ENCODE assay signal across 8 cellular contexts in genomic region chr2:108534577-108535379, GRCh38. TPM values are rescaled to one million over a fixed set of nuclear protein-coding genes. Genes with fewer than 3 reads are reported as not detected.
A peak's percentile ranks its signal among the peaks of the same experiment; 100 is the strongest.
DNase-seq lines count a peak whose midpoint lies in the region; ATAC-seq and TF ChIP-seq lines count a peak whose summit lies in the region.

No MANE protein-coding gene starts in this region.

- H3K4me3 ChIP-seq in ACC112 (ENCODE audit: low read depth, low read length) = peak overlapping the region; percentile 80
- H3K4me3 ChIP-seq in neuron (ENCODE audit: low read length) = peak overlapping the region; percentile 87
- H3K4me3 ChIP-seq in transverse colon = peak overlapping the region; percentile 69 to 93 (median 78)

- peak; percentile 77 for DNase-seq in NCI-H82 (lab: John Stamatoyannopoulos, UW)
- DNase-seq in activated T-cell treated with anti-CD3 and anti-CD28 coated beads, Interleukin-2, amount 50 U/mL, for 72 hours = no peak
- DNase-seq in foreskin keratinocyte = peak in 1 of 2 donors; percentile 47
- peak; percentile 47 for DNase-seq in transverse colon

- H3K27me3 ChIP-seq in ACC112 (ENCODE audit: insufficient read depth, low read length) (no peaks in the 10 kb centered on the region), foreskin keratinocyte (no peaks in the 10 kb centered on the region), neuron (ENCODE audit: insufficient read depth, low read length) (no peaks in the 10 kb centered on the region), transverse colon (no peaks in the 10 kb centered on the region)

- H3K36me3 ChIP-seq in ACC112 (ENCODE audit: insufficient read depth, low read length) = no peaks in the 10 kb centered on the region
- no peaks in the 10 kb centered on the region for H3K36me3 ChIP-seq in neuron (ENCODE audit: insufficient read depth, low read length)
- H3K36me3 ChIP-seq in transverse colon = no peaks in the 10 kb centered on the region

- H2AFZ ChIP-seq in ACC112 (ENCODE audit: low read length, unreplicated experiment) (peak overlapping the region; percentile 9), neuron (ENCODE audit: low read depth, low read length) (peak overlapping the region; percentile 46)

- H3K27me3 Mint-ChIP-seq in activated T-cell treated with anti-CD3 and anti-CD28 coated beads, Interleukin-2, amount 50 U/mL, for 72 hours (ENCODE audit: low read depth) = no peaks in the 10 kb centered on the region

- in situ Hi-C loops in transverse colon (cut with MboI; ENCODE audit: low pct_ligation_motif_present in 1 of 4, low pct_unique_long_range_greater_than_20kb in 1 of 4, low sequenced_read_pairs in 3 of 4) = loop anchor here in 1 of 4 donors (10.0 kb wide), 1 partner anchor 50 kb away; no protein-coding TSS in a partner anchor

- peak overlapping the region; percentile 92 for H3K4me3 Mint-ChIP-seq in activated T-cell treated with anti-CD3 and anti-CD28 coated beads, Interleukin-2, amount 50 U/mL, for 72 hours

- TF ChIP-seq EP300 in transverse colon (IDR thresholded peaks at IDR 0.05; ENCODE audit: low read depth) = no peak

- peaks cover 0 to 1% of the 10 kb centered on the region in 2 donors for H3K36me3 Mint-ChIP-seq in activated T-cell treated with anti-CD3 and anti-CD28 coated beads, Interleukin-2, amount 50 U/mL, for 72 hours (ENCODE audit: insufficient read depth in 2 of 2)

- no peak for TF ChIP-seq CTCF in foreskin keratinocyte (conservative IDR thresholded peaks at IDR 0.05)
- no peak for TF ChIP-seq CTCF in transverse colon (IDR thresholded peaks at IDR 0.05)

- H3K27ac Mint-ChIP-seq in activated T-cell treated with anti-CD3 and anti-CD28 coated beads, Interleukin-2, amount 50 U/mL, for 72 hours = peak overlapping the region; percentile 35

- intact Hi-C loops in transverse colon (cut with DNase I; ENCODE audit: low total_unique reads) = loop anchor here (2.0 kb wide), 1 partner anchor 20 kb away; no protein-coding TSS in a partner anchor

- 0% methylated on average over 7 to 38 of the region's 59 CpGs for WGBS in transverse colon (ENCODE audit: low coverage in 1 of 2), 2 donors

- H3K27ac ChIP-seq in ACC112 (ENCODE audit: low read depth, low read length) (peak overlapping the region; percentile 35), foreskin keratinocyte (peak overlapping the region; percentile 70), transverse colon (peak overlapping the region; percentile 94 to 99 (median 98))

- no peak for TF ChIP-seq POLR2A in transverse colon (IDR thresholded peaks at IDR 0.05)

- H3K9me3 ChIP-seq in neuron (ENCODE audit: low read length) (no peaks in the 10 kb centered on the region), transverse colon (no peaks in the 10 kb centered on the region)

- H3K4me1 ChIP-seq in ACC112 (ENCODE audit: control insufficient read depth, insufficient read depth, low read length, unreplicated experiment) (peaks cover 12% of the 10 kb centered on the region), foreskin keratinocyte (peaks cover 27% of the 10 kb centered on the region), neuron (ENCODE audit: insufficient read depth, low read length) (peaks cover 33% of the 10 kb centered on the region), transverse colon (peaks cover 7 to 49% (median 22%) of the 10 kb centered on the region in 4 donors)

- peaks cover 60% of the 10 kb centered on the region for H3K4me1 Mint-ChIP-seq in activated T-cell treated with anti-CD3 and anti-CD28 coated beads, Interleukin-2, amount 50 U/mL, for 72 hours (ENCODE audit: low read depth)

- no peaks in the 10 kb centered on the region for H3K9me3 Mint-ChIP-seq in activated T-cell treated with anti-CD3 and anti-CD28 coated beads, Interleukin-2, amount 50 U/mL, for 72 hours

- H3K79me2 ChIP-seq in ACC112 (ENCODE audit: control insufficient read depth, insufficient read depth, low read length, unreplicated experiment) = peaks cover 53% of the 10 kb centered on the region

- ATAC-seq in GM18517 (IDR thresholded peaks at IDR 0.05; ENCODE audit: unreplicated experiment) (peak; percentile 30), HG03045 (IDR thresholded peaks at IDR 0.05; ENCODE audit: unreplicated experiment) (peak; percentile 37), foreskin keratinocyte (peak; percentile 1)
- ATAC-seq in activated T-cell treated with anti-CD3 and anti-CD28 coated beads, Interleukin-2, amount 50 U/mL, for 72 hours (replicated peaks in 1 of 2) = no peak

RNA-seq across cellular contexts. Expression of gene LIMS1, which starts 0.5 kb away (rescaled TPM):
- total RNA-seq in activated T-cell treated with anti-CD3 and anti-CD28 coated beads, Interleukin-2, amount 50 U/mL, for 72 hours = 100 to 1,000 TPM; 104 to 122 TPM
- 46.4 and 65.6 TPM in 2 replicates for total RNA-seq in foreskin keratinocyte
- 14.7 and 16.4 TPM in 2 replicates for polyA plus RNA-seq in foreskin keratinocyte
- 10 to 100 TPM in 3 of 4 donors, 1 to 10 TPM in 1; 4.5 to 41.0 (median 24.1) TPM for total RNA-seq in transverse colon

Comparison
In these comparisons a context has a peak if more than half of its experiments do, and no peak if none do; other contexts are left out.
1. H3K27ac ChIP-seq: peak in every context shown above with its lines; median percentile 98 in transverse colon; 70 in foreskin keratinocyte; 35 in ACC112.
2. ATAC-seq: peak in GM18517 (single experiment), HG03045 (single experiment) and foreskin keratinocyte (single experiment); none in activated T-cell treated with anti-CD3 and anti-CD28 coated beads, Interleukin-2, amount 50 U/mL, for 72 hours (0 of 2).
3. DNase-seq: peak in NCI-H82 (single experiment) and transverse colon (single experiment); none in activated T-cell treated with anti-CD3 and anti-CD28 coated beads, Interleukin-2, amount 50 U/mL, for 72 hours (0 of 2).
4. Peak in every context shown above with its lines, with median percentiles within 50 percentile points of each other: H3K4me3 ChIP-seq.